In genomic region chr1:154547333-154547732, GRCh38 we compare ENCODE assay signal across 16 cellular contexts. TPM values are rescaled to one million over a fixed set of nuclear protein-coding genes. Genes with fewer than 3 reads are reported as not detected.
"Had no signal": no experiment of that assay in that cellular context is flagged by ENCODE, and none has a peak within 500 bp of the region (broad histone marks: within the 10 kb centered on the region; RNA-seq: fewer than 3 reads in every experiment).

No MANE protein-coding gene starts in this region.

- H3K27ac Mint-ChIP-seq: activated CD8-positive, alpha-beta memory T cell treated with anti-CD3 and anti-CD28 coated beads, Interleukin-2, amount 10 ng/mL, durations not matched to agents 7 days and 5 days; activated naive CD8-positive, alpha-beta T cell treated with anti-CD3 and anti-CD28 coated beads for 36 hours; type B pancreatic cell had no signal

- H3K9me3 ChIP-seq: esophagus muscularis mucosa, suprapubic skin had no signal

- DNase-seq: activated CD4-positive, alpha-beta T cell treated with anti-CD3 and anti-CD28 coated beads, Interleukin-2, amount 50 U/mL, for 4 hours; activated CD8-positive, alpha-beta memory T cell treated with anti-CD3 and anti-CD28 coated beads, Interleukin-2, amount 10 ng/mL, durations not matched to agents 7 days and 5 days; activated effector memory CD4-positive, alpha-beta T cell treated with anti-CD3 and anti-CD28 coated beads, Interleukin-2, amount 50 U/mL, for 16 hours; activated naive CD8-positive, alpha-beta T cell treated with anti-CD3 and anti-CD28 coated beads for 36 hours; activated T-cell treated with anti-CD3 and anti-CD28 coated beads, Interleukin-2, amount 50 U/mL, for 24 hours; foreskin fibroblast; glutamatergic neuron; right cardiac atrium; stimulated activated CD4-positive, alpha-beta T cell treated with anti-CD3 and anti-CD28 coated beads, Interleukin-1b, Interleukin-23, amount 100 ng/mL, for 48 hours; stimulated activated naive CD4-positive, alpha-beta T cell; T-helper 2 cell had no signal

- H3K27ac ChIP-seq: esophagus muscularis mucosa, suprapubic skin had no signal

- H3K27me3 ChIP-seq: suprapubic skin had no signal

- H3K27me3 Mint-ChIP-seq: activated naive CD8-positive, alpha-beta T cell treated with anti-CD3 and anti-CD28 coated beads for 36 hours; activated T-cell treated with anti-CD3 and anti-CD28 coated beads, Interleukin-2, amount 50 U/mL, for 24 hours had no signal

- H3K4me3 ChIP-seq: esophagus muscularis mucosa, suprapubic skin had no signal

- H3K9me3 Mint-ChIP-seq: activated naive CD8-positive, alpha-beta T cell treated with anti-CD3 and anti-CD28 coated beads for 36 hours; activated T-cell treated with anti-CD3 and anti-CD28 coated beads, Interleukin-2, amount 50 U/mL, for 24 hours; type B pancreatic cell had no signal

- H3K4me3 Mint-ChIP-seq: activated CD8-positive, alpha-beta memory T cell treated with anti-CD3 and anti-CD28 coated beads, Interleukin-2, amount 10 ng/mL, durations not matched to agents 7 days and 5 days; activated naive CD8-positive, alpha-beta T cell treated with anti-CD3 and anti-CD28 coated beads for 36 hours; activated T-cell treated with anti-CD3 and anti-CD28 coated beads, Interleukin-2, amount 50 U/mL, for 24 hours; type B pancreatic cell had no signal

- FAIRE-seq: endometrium had no signal

RNA-seq across cellular contexts. Expression of gene CHRNB2, which starts 20.2 kb away (rescaled TPM):
- total RNA-seq: activated CD8-positive, alpha-beta memory T cell treated with anti-CD3 and anti-CD28 coated beads, Interleukin-2, amount 10 ng/mL, durations not matched to agents 7 days and 5 days; activated naive CD8-positive, alpha-beta T cell treated with anti-CD3 and anti-CD28 coated beads for 36 hours; posterior vena cava; right cardiac atrium had no signal

RNA-seq across cellular contexts. Expression of gene SHE, which starts 45.1 kb away (rescaled TPM):
- total RNA-seq: activated CD8-positive, alpha-beta memory T cell treated with anti-CD3 and anti-CD28 coated beads, Interleukin-2, amount 10 ng/mL, durations not matched to agents 7 days and 5 days; activated naive CD8-positive, alpha-beta T cell treated with anti-CD3 and anti-CD28 coated beads for 36 hours had no signal

RNA-seq across cellular contexts. Expression of gene TDRD10, which starts 45.3 kb away (rescaled TPM):
- total RNA-seq: activated CD8-positive, alpha-beta memory T cell treated with anti-CD3 and anti-CD28 coated beads, Interleukin-2, amount 10 ng/mL, durations not matched to agents 7 days and 5 days; activated naive CD8-positive, alpha-beta T cell treated with anti-CD3 and anti-CD28 coated beads for 36 hours had no signal
